In the genomic region with DNA sequence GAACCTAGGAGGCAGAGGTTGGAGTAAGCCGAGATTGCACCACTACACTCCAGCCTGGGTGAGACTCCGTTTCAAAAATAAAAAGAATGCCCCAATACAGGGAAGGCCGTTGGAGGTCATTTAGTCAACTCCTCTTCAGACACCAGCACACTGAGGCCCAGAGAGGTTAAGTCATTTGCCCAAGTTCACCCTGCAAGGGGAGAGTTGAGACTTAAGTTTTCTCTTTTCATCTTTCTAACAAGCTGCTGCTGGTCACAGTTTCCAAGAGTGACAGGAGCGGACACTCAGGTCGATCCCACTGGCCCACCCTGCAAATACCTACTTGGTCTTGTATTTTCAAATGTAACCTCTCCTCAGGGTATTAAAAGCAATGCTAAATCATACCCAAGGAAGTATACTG, we compare ENCODE assay signal across 17 cellular contexts. TPM values are rescaled to one million over a fixed set of nuclear protein-coding genes. Genes with fewer than 3 reads are reported as not detected.
DNase-seq lines count a peak whose midpoint lies in the region; ATAC-seq and TF ChIP-seq lines count a peak whose summit lies in the region.
"Had no signal": no experiment of that assay in that cellular context is flagged by ENCODE, and none has a peak within 500 bp of the region (broad histone marks: within the 10 kb centered on the region; RNA-seq: fewer than 3 reads in every experiment).

No MANE protein-coding gene starts in this region.

- H3K27ac Mint-ChIP-seq in HFFc6: peak overlapping the region; percentile 73
- no peak overlapping the region for H3K27ac Mint-ChIP-seq in stimulated activated memory B cell treated with anti-CD40 and anti-IgM and Interleukin-4, amounts not matched to agents 10 μg/mL and 1 μg/mL and 100 μg/mL, for 72 hours
- H3K27ac Mint-ChIP-seq: activated naive CD4-positive, alpha-beta T cell treated with anti-CD3 and anti-CD28 coated beads, Interleukin-2, amount 50 U/mL, for 72 hours; stimulated activated naive CD8-positive, alpha-beta T cell treated with anti-CD3 and anti-CD28 coated beads, Interleukin-15, Interleukin-2, amounts not matched to agents 100 ng/mL and 50 ng/mL, for 24 hours had no signal

- peak overlapping the region; percentile 78 for H3K9ac ChIP-seq in iPS-18a (ENCODE audit: low read length)

- H3K36me3 Mint-ChIP-seq in HFFc6 (ENCODE audit: low read depth): no peaks in the 10 kb centered on the region
- no peaks in the 10 kb centered on the region for H3K36me3 Mint-ChIP-seq in stimulated activated memory B cell treated with anti-CD40 and anti-IgM and Interleukin-4, amounts not matched to agents 10 μg/mL and 1 μg/mL and 100 μg/mL, for 72 hours
- H3K36me3 Mint-ChIP-seq: activated naive CD4-positive, alpha-beta T cell treated with anti-CD3 and anti-CD28 coated beads, Interleukin-2, amount 50 U/mL, for 72 hours had no signal

- no peaks in the 10 kb centered on the region for H3K9me3 ChIP-seq in ascending aorta
- H3K9me3 ChIP-seq in iPS-18a (ENCODE audit: control insufficient read depth, low read depth, low read length): no peaks in the 10 kb centered on the region
- H3K9me3 ChIP-seq in spleen: no peaks in the 10 kb centered on the region
- H3K9me3 ChIP-seq in SJCRH30 (replicated peaks): no peaks in the 10 kb centered on the region
- H3K9me3 ChIP-seq: heart right ventricle had no signal

- H3K4me3 ChIP-seq in ascending aorta (no peak overlapping the region), iPS-18a (ENCODE audit: low read length) (no peak overlapping the region), spleen (no peak overlapping the region), SJCRH30 (no peak overlapping the region)
- H3K4me3 ChIP-seq: heart right ventricle had no signal

- DNase-seq in HFFc6 (no peak), ascending aorta (ENCODE audit: low spot score in 2 of 2) (peak in 1 of 2 donors; percentile 30), spleen (no peak), SJCRH30 (no peak)
- DNase-seq in effector CD4-positive, alpha-beta T cell: no peak
- DNase-seq: activated T-cell treated with anti-CD3 and anti-CD28 coated beads for 4 hours, heart right ventricle, NCI-H1417 treated with DMSO at 0.1 percent for 48 hours, NCI-H345 had no signal

- TF ChIP-seq CTCF in HFFc6 (IDR thresholded peaks at IDR 0.05): no peak
- no peak for TF ChIP-seq CTCF in ascending aorta (IDR thresholded peaks at IDR 0.05)
- TF ChIP-seq CTCF in spleen (IDR thresholded peaks at IDR 0.05 in 8 of 11, conservative IDR thresholded peaks at IDR 0.05 in 3 of 11): no peak

- ATAC-seq in HG02623 (IDR thresholded peaks at IDR 0.05; ENCODE audit: unreplicated experiment): no peak
- no peak for ATAC-seq in stimulated activated memory B cell treated with anti-CD40 and anti-IgM and Interleukin-4, amounts not matched to agents 10 μg/mL and 1 μg/mL and 100 μg/mL, for 72 hours
- ATAC-seq: activated naive CD4-positive, alpha-beta T cell treated with anti-CD3 and anti-CD28 coated beads, Interleukin-2, amount 50 U/mL, for 72 hours; heart right ventricle; left lobe of liver; PC-3 had no signal

- no peak for TF ChIP-seq POLR2A in spleen (IDR thresholded peaks at IDR 0.05)

- no peaks in the 10 kb centered on the region for H3K27me3 ChIP-seq in ascending aorta
- no peaks in the 10 kb centered on the region for H3K27me3 ChIP-seq in iPS-18a (ENCODE audit: control insufficient read depth, insufficient read depth, low read length)
- no peaks in the 10 kb centered on the region for H3K27me3 ChIP-seq in spleen (replicated peaks in 1 of 7)
- H3K27me3 ChIP-seq in SJCRH30: no peaks in the 10 kb centered on the region
- H3K27me3 ChIP-seq: heart right ventricle had no signal

- no peaks in the 10 kb centered on the region for H3K27me3 Mint-ChIP-seq in HFFc6 (ENCODE audit: insufficient read depth)
- H3K27me3 Mint-ChIP-seq in stimulated activated memory B cell treated with anti-CD40 and anti-IgM and Interleukin-4, amounts not matched to agents 10 μg/mL and 1 μg/mL and 100 μg/mL, for 72 hours: no peaks in the 10 kb centered on the region
- H3K27me3 Mint-ChIP-seq: central memory CD8-positive, alpha-beta T cell; stimulated activated naive CD8-positive, alpha-beta T cell treated with anti-CD3 and anti-CD28 coated beads, Interleukin-15, Interleukin-2, amounts not matched to agents 100 ng/mL and 50 ng/mL, for 24 hours had no signal

- peaks cover 43% of the 10 kb centered on the region for H3K4me1 Mint-ChIP-seq in HFFc6 (ENCODE audit: low read depth)
- H3K4me1 Mint-ChIP-seq in stimulated activated memory B cell treated with anti-CD40 and anti-IgM and Interleukin-4, amounts not matched to agents 10 μg/mL and 1 μg/mL and 100 μg/mL, for 72 hours: no peaks in the 10 kb centered on the region

- WGBS in spleen, 5 donors: 84 to 94% (median 89%) methylated on average over 5 of the region's 5 CpGs

- H3K9me3 Mint-ChIP-seq in HFFc6: no peaks in the 10 kb centered on the region
- no peaks in the 10 kb centered on the region for H3K9me3 Mint-ChIP-seq in stimulated activated memory B cell treated with anti-CD40 and anti-IgM and Interleukin-4, amounts not matched to agents 10 μg/mL and 1 μg/mL and 100 μg/mL, for 72 hours
- H3K9me3 Mint-ChIP-seq: activated naive CD4-positive, alpha-beta T cell treated with anti-CD3 and anti-CD28 coated beads, Interleukin-2, amount 50 U/mL, for 72 hours; central memory CD8-positive, alpha-beta T cell; stimulated activated naive CD8-positive, alpha-beta T cell treated with anti-CD3 and anti-CD28 coated beads, Interleukin-15, Interleukin-2, amounts not matched to agents 100 ng/mL and 50 ng/mL, for 24 hours had no signal

- H3K27ac ChIP-seq in ascending aorta (peak overlapping the region; percentile 92 to 94), iPS-18a (ENCODE audit: low read length) (peak overlapping the region; percentile 96), spleen (peak overlapping the region in 5 of 8 donors; percentile 28 to 82 (median 77)), SJCRH30 (no peak overlapping the region; the same call in 1 of the 2 replicates)

- H3K36me3 ChIP-seq in ascending aorta: no peaks in the 10 kb centered on the region
- no peaks in the 10 kb centered on the region for H3K36me3 ChIP-seq in iPS-18a (ENCODE audit: control insufficient read depth, low read depth, low read length)
- H3K36me3 ChIP-seq in spleen: no peaks in the 10 kb centered on the region
- no peaks in the 10 kb centered on the region for H3K36me3 ChIP-seq in SJCRH30
- H3K36me3 ChIP-seq: heart right ventricle had no signal

- H3K4me1 ChIP-seq in ascending aorta (peaks cover 11 to 27% of the 10 kb centered on the region in 2 donors), iPS-18a (ENCODE audit: control insufficient read depth, low read depth, low read length) (peaks cover 42% of the 10 kb centered on the region), spleen (peaks cover 0 to 51% (median 15%) of the 10 kb centered on the region in 6 donors), SJCRH30 (peaks cover 27% of the 10 kb centered on the region)

- intact Hi-C loops in ascending aorta (cut with DNase I) (no loop called here), spleen (cut with DNase I; ENCODE audit: low total_unique reads) (no loop called here)

- H3K4me3 Mint-ChIP-seq in HFFc6: no peak overlapping the region
- no peak overlapping the region for H3K4me3 Mint-ChIP-seq in stimulated activated memory B cell treated with anti-CD40 and anti-IgM and Interleukin-4, amounts not matched to agents 10 μg/mL and 1 μg/mL and 100 μg/mL, for 72 hours
- H3K4me3 Mint-ChIP-seq: stimulated activated naive CD8-positive, alpha-beta T cell treated with anti-CD3 and anti-CD28 coated beads, Interleukin-15, Interleukin-2, amounts not matched to agents 100 ng/mL and 50 ng/mL, for 24 hours had no signal

RNA-seq across cellular contexts. Expression of gene VCL, which starts 30.4 kb away (rescaled TPM):
- total RNA-seq in HFFc6 (2021; fragmentation: NEBNext Ultra II Directional; extraction: Animal tissue kit (Norgen Biotek cat#: 25700)): 100 to 1,000 TPM; 366 to 443 (median 406) TPM
- total RNA-seq in ascending aorta (333 TPM), spleen (100 to 1,000 TPM in 3 of 7 donors, 10 to 100 TPM in 4; 42.9 to 214 (median 88.0) TPM)
- polyA plus RNA-seq in spleen: 10 to 100 TPM in 1 of 3 donors, 1 to 10 TPM in 2; 8.8 to 13.6 (median 9.4) TPM
- total RNA-seq in SJCRH30 (2014; rRNA removed; shearing (Covaris generic)): 45.5 and 48.1 TPM in 2 replicates

RNA-seq across cellular contexts. Expression of gene PLAU, which starts 56.6 kb away (rescaled TPM):
- total RNA-seq in HFFc6 (2021; fragmentation: NEBNext Ultra II Directional; extraction: Animal tissue kit (Norgen Biotek cat#: 25700)): 10 to 100 TPM; 14.0 to 25.5 (median 24.0) TPM
- total RNA-seq in ascending aorta: 1.5 TPM
- 10 to 100 TPM; 19.1 to 95.0 (median 40.7) TPM for total RNA-seq in spleen
- polyA plus RNA-seq in spleen: 10 to 100 TPM in 2 of 3 donors, 1 to 10 TPM in 1; 9.6 to 18.3 (median 16.8) TPM
- total RNA-seq in SJCRH30 (2014; rRNA removed; shearing (Covaris generic)): 58.5 and 64.8 TPM in 2 replicates
